In the genomic region with DNA sequence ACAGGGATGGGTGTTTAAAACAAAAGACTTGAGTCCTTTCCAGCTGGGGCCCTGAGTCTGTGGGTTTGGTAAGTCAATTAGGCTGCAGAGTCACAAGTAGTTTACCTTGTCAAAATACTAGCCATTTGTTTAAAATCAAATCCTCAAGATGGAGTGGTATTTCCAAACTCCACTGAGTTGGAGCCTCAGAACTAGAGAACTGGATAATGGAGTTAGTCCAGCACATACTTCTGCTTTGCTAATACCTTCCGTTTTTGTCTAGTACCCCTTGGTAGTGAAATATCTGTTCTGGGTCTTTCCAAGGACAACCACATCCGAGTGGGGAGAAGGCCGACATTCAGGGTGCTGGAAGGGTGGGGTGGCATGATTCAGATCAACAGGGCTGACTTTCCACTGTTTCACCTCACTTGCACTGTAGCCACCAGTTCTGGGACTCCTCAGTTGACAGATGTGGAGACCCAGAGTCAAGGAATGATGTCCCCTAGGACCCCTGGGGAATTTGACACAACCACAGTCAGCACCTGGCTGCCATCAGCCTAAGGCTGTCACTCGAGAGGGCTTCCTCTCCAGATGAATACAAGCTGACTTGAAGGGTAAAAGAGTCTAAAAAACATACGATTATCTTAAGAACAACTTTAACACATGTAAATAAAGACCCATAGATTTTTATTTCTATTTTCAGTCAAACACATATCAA, we compare ENCODE assay signal across 1 cellular context.
TF ChIP-seq lines count a peak whose summit lies in the region.

No MANE protein-coding gene starts in this region.

TF ChIP-seq in GM12878, 131 proteins besides CTCF, POLR2A, EP300 and RAD21 (continued from another document):
- no peak for TF ChIP-seq CBX5 (IDR thresholded peaks at IDR 0.05; ENCODE audit: low read depth)
